In the genomic region with DNA sequence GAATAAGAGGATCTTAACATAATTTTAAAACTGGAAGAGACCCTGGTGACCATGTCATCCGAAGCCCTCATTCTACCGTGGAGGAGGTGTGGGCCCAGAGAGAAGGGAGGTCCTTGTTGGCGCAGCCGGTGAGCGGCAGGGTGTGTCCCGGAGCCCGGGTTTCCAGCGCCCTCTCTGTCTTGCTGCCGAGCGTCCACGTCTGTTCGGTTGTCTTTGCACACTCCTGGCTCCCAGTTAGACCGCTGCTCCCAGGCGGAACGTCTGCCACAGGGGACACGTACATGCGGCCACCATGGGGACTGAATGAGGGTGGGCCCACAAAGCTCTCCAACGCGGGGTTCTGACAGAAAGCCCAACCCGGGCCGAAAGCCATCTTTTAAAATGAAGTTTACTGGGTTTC, we compare ENCODE assay signal across 21 cellular contexts. TPM values are rescaled to one million over a fixed set of nuclear protein-coding genes. Genes with fewer than 3 reads are reported as not detected.
"Had no signal": no experiment of that assay in that cellular context is flagged by ENCODE, and none has a peak within 500 bp of the region (broad histone marks: within the 10 kb centered on the region; RNA-seq: fewer than 3 reads in every experiment).

No MANE protein-coding gene starts in this region.

- H3K4me3 Mint-ChIP-seq: activated CD4-positive, alpha-beta T cell treated with anti-CD3 and anti-CD28 coated beads for 36 hours; activated CD8-positive, alpha-beta T cell treated with anti-CD3 and anti-CD28 coated beads for 36 hours; activated naive CD8-positive, alpha-beta T cell treated with anti-CD3 and anti-CD28 coated beads, Interleukin-2, amount 10 ng/mL, durations not matched to agents 7 days and 5 days had no signal

- H3K27ac Mint-ChIP-seq: activated CD4-positive, alpha-beta T cell treated with anti-CD3 and anti-CD28 coated beads for 36 hours; activated CD8-positive, alpha-beta T cell treated with anti-CD3 and anti-CD28 coated beads for 36 hours; activated naive CD8-positive, alpha-beta T cell treated with anti-CD3 and anti-CD28 coated beads, Interleukin-2, amount 10 ng/mL, durations not matched to agents 7 days and 5 days had no signal

- H3K27me3 Mint-ChIP-seq: activated CD4-positive, alpha-beta T cell treated with anti-CD3 and anti-CD28 coated beads for 36 hours had no signal

- H3K9me3 ChIP-seq: adrenal gland, breast epithelium had no signal

- H3K36me3 Mint-ChIP-seq: activated naive CD8-positive, alpha-beta T cell treated with anti-CD3 and anti-CD28 coated beads, Interleukin-2, amount 10 ng/mL, durations not matched to agents 7 days and 5 days had no signal

- H3K4me1 ChIP-seq: adrenal gland had no signal

- DNase-seq: activated CD4-positive, alpha-beta T cell treated with anti-CD3 and anti-CD28 coated beads for 36 hours; activated CD8-positive, alpha-beta memory T cell treated with anti-CD3 and anti-CD28 coated beads, Interleukin-2, amount 50 U/mL, for 48 hours; activated CD8-positive, alpha-beta T cell treated with anti-CD3 and anti-CD28 coated beads for 36 hours; activated naive CD4-positive, alpha-beta T cell treated with anti-CD3 and anti-CD28 coated beads, Interleukin-2, amount 50 U/mL, for 16 hours; activated naive CD8-positive, alpha-beta T cell treated with anti-CD3 and anti-CD28 coated beads, Interleukin-2, amount 10 ng/mL, durations not matched to agents 7 days and 5 days; activated T-cell treated with anti-CD3 and anti-CD28 coated beads, Interleukin-2, amount 50 U/mL, for 1 hour; adrenal gland; anterior cingulate cortex; caudate nucleus; IMR-90; MM.1S; NCI-H1105; NCI-H1436; NCI-H1694 treated with DMSO at 0.1 percent for 48 hours; NCI-H2029 treated with DMSO at 0.1 percent for 48 hours; NCI-H510A treated with DMSO at 0.1 percent for 48 hours; NCI-H69; SHP77 treated with DMSO at 0.1 percent for 48 hours had no signal

- ATAC-seq: activated CD4-positive, alpha-beta T cell treated with anti-CD3 and anti-CD28 coated beads for 36 hours; activated CD8-positive, alpha-beta T cell treated with anti-CD3 and anti-CD28 coated beads for 36 hours had no signal

- FAIRE-seq: RCC 7860 had no signal

- H3K4me3 ChIP-seq: adrenal gland, breast epithelium had no signal

- H3K27ac ChIP-seq: adrenal gland, breast epithelium, VCaP had no signal

- H3K36me3 ChIP-seq: adrenal gland, breast epithelium had no signal

- H3K4me1 Mint-ChIP-seq: activated CD4-positive, alpha-beta T cell treated with anti-CD3 and anti-CD28 coated beads for 36 hours had no signal

RNA-seq across cellular contexts. Expression of a gene that starts 6.6 kb away (rescaled TPM):
- total RNA-seq: IMR-90 had no signal
- polyA plus RNA-seq: IMR-90 had no signal
